In the genomic region with DNA sequence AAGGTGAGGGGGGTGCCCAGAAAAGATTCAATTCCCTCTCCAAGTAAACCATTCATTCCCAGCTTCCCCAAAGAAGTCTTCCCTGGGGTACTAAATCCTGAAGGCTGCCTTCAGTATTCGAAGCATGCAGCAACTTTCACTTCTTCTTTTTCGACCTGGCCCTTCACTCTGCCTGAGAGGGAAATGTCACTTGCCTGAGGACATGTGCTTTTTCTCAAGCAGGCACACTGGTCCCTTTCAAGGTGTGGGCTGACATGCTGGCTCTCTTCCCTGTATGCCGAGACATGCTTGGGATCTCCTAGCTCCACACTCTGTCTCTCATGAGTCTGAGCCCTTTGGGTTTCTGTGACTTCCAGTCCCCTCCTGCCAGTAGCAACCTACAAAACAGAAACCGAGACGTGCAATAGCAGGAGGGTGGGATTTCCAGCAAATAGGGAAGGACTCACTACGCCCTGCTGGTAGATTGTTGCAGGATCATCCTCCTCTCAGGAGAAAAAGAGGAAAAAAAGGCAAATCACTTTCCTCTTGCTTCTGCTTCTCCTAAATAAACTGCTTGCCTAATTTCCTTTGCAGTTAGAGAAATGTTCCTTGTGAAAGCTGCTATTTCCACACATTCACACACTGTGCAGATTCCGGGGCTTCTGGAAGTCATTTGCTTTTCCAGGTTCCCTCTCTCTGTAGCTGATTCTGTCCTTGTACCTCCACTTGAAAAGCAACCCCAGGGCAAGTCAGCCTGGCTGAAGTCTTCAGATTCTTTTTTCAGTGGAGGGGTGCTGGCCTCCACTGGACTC, we compare ENCODE assay signal across 8 cellular contexts. TPM values are rescaled to one million over a fixed set of nuclear protein-coding genes. Genes with fewer than 3 reads are reported as not detected.
DNase-seq lines count a peak whose midpoint lies in the region; ATAC-seq and TF ChIP-seq lines count a peak whose summit lies in the region.

No MANE protein-coding gene starts in this region.

- CTCF ChIA-PET in CD4-positive, alpha-beta memory T cell (lab: Charles Lee; ENCODE audit: partially characterized antibody): interaction anchor here (0.8 to 12.7 kb wide), 29 partner anchors 11 to 312 kb away, joined by 3 to 205 read pairs (median 6); no protein-coding TSS in a partner anchor

- H3K4me3 Mint-ChIP-seq in CD4-positive, alpha-beta memory T cell: peak overlapping the region in 6 of 8 donors; percentile 2 to 40 (median 29)
- peak overlapping the region; percentile 74 for H3K4me3 Mint-ChIP-seq in activated naive CD8-positive, alpha-beta T cell

- H3K36me3 Mint-ChIP-seq in CD4-positive, alpha-beta memory T cell: peaks cover 0 to 1% of the 10 kb centered on the region in 2 donors
- no peaks in the 10 kb centered on the region for H3K36me3 Mint-ChIP-seq in activated naive CD8-positive, alpha-beta T cell

- ATAC-seq in GM19452 (IDR thresholded peaks at IDR 0.05; ENCODE audit: unreplicated experiment): peak; percentile 78
- ATAC-seq in HG03354 (IDR thresholded peaks at IDR 0.05; ENCODE audit: poor library complexity, severe bottlenecking, unreplicated experiment): peak; percentile 84
- no peak for ATAC-seq in omental fat pad (ENCODE audit: low FRiP score)

- no peaks in the 10 kb centered on the region for H3K9me3 ChIP-seq in CD4-positive, alpha-beta memory T cell (ENCODE audit: control insufficient read depth in 1 of 2, low read length in 2 of 2)

- no peak for DNase-seq in CD4-positive, alpha-beta memory T cell
- DNase-seq in omental fat pad (ENCODE audit: low spot score) (no peak), NCI-H526 treated with DMSO at 0.1 percent for 48 hours (lab: John Stamatoyannopoulos, UW) (no peak), SHP77 (lab: John Stamatoyannopoulos, UW) (no peak)
- no peak for DNase-seq in stimulated activated CD4-positive, alpha-beta T cell treated with anti-CD3 and anti-CD28 coated beads, Interleukin-15, amount 100 ng/mL, for 24 hours

- H3K27ac Mint-ChIP-seq in CD4-positive, alpha-beta memory T cell: peak overlapping the region in 5 of 7 donors; percentile 13 to 61 (median 48)
- H3K27ac Mint-ChIP-seq in activated naive CD8-positive, alpha-beta T cell: peak overlapping the region; percentile 90

- H3K4me1 ChIP-seq in CD4-positive, alpha-beta memory T cell (ENCODE audit: insufficient read depth, low read length): peaks cover 16% of the 10 kb centered on the region

- intact Hi-C loops in CD4-positive, alpha-beta memory T cell (cut with micrococcal nuclease): loop anchor here (5.0 kb wide), 1 partner anchor 746 kb away; no protein-coding TSS in a partner anchor

- H3K36me3 ChIP-seq in CD4-positive, alpha-beta memory T cell (ENCODE audit: insufficient read depth, low read length): no peaks in the 10 kb centered on the region

- H3K27ac ChIP-seq in CD4-positive, alpha-beta memory T cell (ENCODE audit: low read depth, low read length): no peak overlapping the region

- peaks cover 13 to 23% (median 17%) of the 10 kb centered on the region in 4 donors for H3K4me1 Mint-ChIP-seq in CD4-positive, alpha-beta memory T cell
- peaks cover 39% of the 10 kb centered on the region for H3K4me1 Mint-ChIP-seq in activated naive CD8-positive, alpha-beta T cell (ENCODE audit: low read depth)

- POLR2A ChIA-PET in CD4-positive, alpha-beta memory T cell (lab: Charles Lee; ENCODE audit: partially characterized antibody): interaction anchor here (1.0 to 4.2 kb wide), 10 partner anchors 11 to 324 kb away, joined by 3 to 38 read pairs (median 6); a partner anchor contains a TSS

- H3K9me3 Mint-ChIP-seq in CD4-positive, alpha-beta memory T cell: no peaks in the 10 kb centered on the region
- no peaks in the 10 kb centered on the region for H3K9me3 Mint-ChIP-seq in activated naive CD8-positive, alpha-beta T cell (ENCODE audit: low read depth)

- H3K27me3 Mint-ChIP-seq in CD4-positive, alpha-beta memory T cell: no peaks in the 10 kb centered on the region
- H3K27me3 Mint-ChIP-seq in activated naive CD8-positive, alpha-beta T cell: no peaks in the 10 kb centered on the region

- no peak overlapping the region for H3K4me3 ChIP-seq in CD4-positive, alpha-beta memory T cell (ENCODE audit: low read length in 2 of 2)

- no peak for TF ChIP-seq CTCF in omental fat pad (IDR thresholded peaks at IDR 0.05)

- H3K27me3 ChIP-seq in CD4-positive, alpha-beta memory T cell (ENCODE audit: insufficient read depth, low read length): no peaks in the 10 kb centered on the region

RNA-seq across cellular contexts. Expression of a gene that starts 33.4 kb away (rescaled TPM):
- 10 to 100 TPM; 16.2 to 17.1 TPM for total RNA-seq in CD4-positive, alpha-beta memory T cell
- 10 to 100 TPM in 1 of 2 donors, 1 to 10 TPM in 1; 4.8 to 12.1 TPM for polyA plus RNA-seq in CD4-positive, alpha-beta memory T cell
- 10 to 100 TPM in 1 of 4 donors, 1 to 10 TPM in 3; 6.5 to 16.1 (median 7.5) TPM for total RNA-seq in omental fat pad
